ENCODE assay signal across 11 cellular contexts in genomic region chr2:183723278-183723677, GRCh38.
"Had no signal": no experiment of that assay in that cellular context is flagged by ENCODE, and none has a peak within 500 bp of the region (broad histone marks: within the 10 kb centered on the region; RNA-seq: fewer than 3 reads in every experiment).

No MANE protein-coding gene starts in this region.

- H2AFZ ChIP-seq: GM23248, GM23338 had no signal

- H3K36me3 ChIP-seq: HAP-1 had no signal

- H3K4me2 ChIP-seq: GM23338 had no signal

- H3K27ac ChIP-seq: GM23248 had no signal

- H3K9ac ChIP-seq: GM23248 had no signal

- DNase-seq: GM23248, GOT3, H7, H9, HCEC 1CT, HFFc6 had no signal

- ATAC-seq: GM23338, HCT116 had no signal

- H3K4me3 ChIP-seq: GM23248, GM23338, HAP-1 had no signal

- FAIRE-seq: H1, H54 had no signal

- H3K9me3 ChIP-seq: HAP-1 had no signal
